1 cellular context compared by ENCODE assay signal in genomic region chr13:97369269-97369893, GRCh38.
TF ChIP-seq lines count a peak whose summit lies in the region.

No MANE protein-coding gene starts in this region.

TF ChIP-seq in liver, 16 proteins besides CTCF, POLR2A, EP300 and RAD21 (continued from another document):
- TF ChIP-seq, protein P1, sequence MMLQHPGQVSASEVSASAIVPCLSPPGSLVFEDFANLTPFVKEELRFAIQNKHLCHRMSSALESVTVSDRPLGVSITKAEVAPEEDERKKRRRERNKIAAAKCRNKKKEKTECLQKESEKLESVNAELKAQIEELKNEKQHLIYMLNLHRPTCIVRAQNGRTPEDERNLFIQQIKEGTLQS (IDR thresholded peaks at IDR 0.05) = no peak
- TF ChIP-seq EGR1 (IDR thresholded peaks at IDR 0.05; ENCODE audit: low read depth in 2 of 2) = no peak
- peak; percentile 18 for TF ChIP-seq YY1 (IDR thresholded peaks at IDR 0.05)
- TF ChIP-seq, protein P2, sequence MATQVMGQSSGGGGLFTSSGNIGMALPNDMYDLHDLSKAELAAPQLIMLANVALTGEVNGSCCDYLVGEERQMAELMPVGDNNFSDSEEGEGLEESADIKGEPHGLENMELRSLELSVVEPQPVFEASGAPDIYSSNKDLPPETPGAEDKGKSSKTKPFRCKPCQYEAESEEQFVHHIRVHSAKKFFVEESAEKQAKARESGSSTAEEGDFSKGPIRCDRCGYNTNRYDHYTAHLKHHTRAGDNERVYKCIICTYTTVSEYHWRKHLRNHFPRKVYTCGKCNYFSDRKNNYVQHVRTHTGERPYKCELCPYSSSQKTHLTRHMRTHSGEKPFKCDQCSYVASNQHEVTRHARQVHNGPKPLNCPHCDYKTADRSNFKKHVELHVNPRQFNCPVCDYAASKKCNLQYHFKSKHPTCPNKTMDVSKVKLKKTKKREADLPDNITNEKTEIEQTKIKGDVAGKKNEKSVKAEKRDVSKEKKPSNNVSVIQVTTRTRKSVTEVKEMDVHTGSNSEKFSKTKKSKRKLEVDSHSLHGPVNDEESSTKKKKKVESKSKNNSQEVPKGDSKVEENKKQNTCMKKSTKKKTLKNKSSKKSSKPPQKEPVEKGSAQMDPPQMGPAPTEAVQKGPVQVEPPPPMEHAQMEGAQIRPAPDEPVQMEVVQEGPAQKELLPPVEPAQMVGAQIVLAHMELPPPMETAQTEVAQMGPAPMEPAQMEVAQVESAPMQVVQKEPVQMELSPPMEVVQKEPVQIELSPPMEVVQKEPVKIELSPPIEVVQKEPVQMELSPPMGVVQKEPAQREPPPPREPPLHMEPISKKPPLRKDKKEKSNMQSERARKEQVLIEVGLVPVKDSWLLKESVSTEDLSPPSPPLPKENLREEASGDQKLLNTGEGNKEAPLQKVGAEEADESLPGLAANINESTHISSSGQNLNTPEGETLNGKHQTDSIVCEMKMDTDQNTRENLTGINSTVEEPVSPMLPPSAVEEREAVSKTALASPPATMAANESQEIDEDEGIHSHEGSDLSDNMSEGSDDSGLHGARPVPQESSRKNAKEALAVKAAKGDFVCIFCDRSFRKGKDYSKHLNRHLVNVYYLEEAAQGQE (IDR thresholded peaks at IDR 0.05) = no peak
- TF ChIP-seq NR2F2 (IDR thresholded peaks at IDR 0.05) = no peak
- TF ChIP-seq RXRA (IDR thresholded peaks at IDR 0.05) = peak; percentile 83
- TF ChIP-seq HNF4A (conservative IDR thresholded peaks at IDR 0.05) = peak; percentile 23 to 47
- no peak for TF ChIP-seq TAF1 (conservative IDR thresholded peaks at IDR 0.05)
- TF ChIP-seq JUND (IDR thresholded peaks at IDR 0.05) = no peak
- no peak for TF ChIP-seq HNF4G (IDR thresholded peaks at IDR 0.05)
